In genomic region chr15:85168642-85169173, GRCh38 we compare ENCODE assay signal across 8 cellular contexts.
DNase-seq lines count a peak whose midpoint lies in the region; ATAC-seq and TF ChIP-seq lines count a peak whose summit lies in the region.

No MANE protein-coding gene starts in this region.

- H3K4me3 ChIP-seq in epithelial cell of esophagus (ENCODE audit: low read length), result peak overlapping the region; percentile 43
- H3K4me3 ChIP-seq in parathyroid adenoma (ENCODE audit: low read depth, low read length), result peak overlapping the region; percentile 52

- H3K4me1 ChIP-seq in parathyroid adenoma, result no peaks in the 10 kb centered on the region

- H3K36me3 ChIP-seq in parathyroid adenoma (ENCODE audit: control insufficient read depth, insufficient read depth, low read length), result no peaks in the 10 kb centered on the region

- peak; percentile 56 for DNase-seq in GM10266 (ENCODE audit: extremely low spot score)
- DNase-seq in NCI-H1105 treated with DMSO at 0.1 percent for 48 hours (lab: John Stamatoyannopoulos, UW), result peak; percentile 37
- peak; percentile 23 to 24 for DNase-seq in activated CD4-positive, alpha-beta T cell treated with anti-CD3 and anti-CD28 coated beads, Interleukin-2, amount 50 U/mL, for 4 hours
- peak; percentile 73 for DNase-seq in epithelial cell of esophagus (ENCODE audit: low read depth)
- DNase-seq in GOT3 (lab: John Stamatoyannopoulos, UW), result no peak

- H3K27ac ChIP-seq in parathyroid adenoma, result no peak overlapping the region

- no peaks in the 10 kb centered on the region for H3K79me2 ChIP-seq in parathyroid adenoma

- H3K9me3 ChIP-seq in parathyroid adenoma (ENCODE audit: control insufficient read depth, low read length), result no peaks in the 10 kb centered on the region

- peak overlapping the region; percentile 72 for H2AFZ ChIP-seq in parathyroid adenoma

- H3K9ac ChIP-seq in parathyroid adenoma, result no peak overlapping the region

- no peaks in the 10 kb centered on the region for H3K27me3 ChIP-seq in parathyroid adenoma (ENCODE audit: control insufficient read depth, insufficient read depth, low read length)

- TF ChIP-seq CTCF in GM10266 (IDR thresholded peaks at IDR 0.05; ENCODE audit: control insufficient read depth, insufficient read depth, low read depth, missing control alignments) (peak; percentile 59), epithelial cell of esophagus (IDR thresholded peaks at IDR 0.05; ENCODE audit: insufficient read depth, low read depth, low read length, missing control alignments) (peak; percentile 60), parathyroid adenoma (IDR thresholded peaks at IDR 0.05) (peak; percentile 35)

- ATAC-seq in GM19351 (IDR thresholded peaks at IDR 0.05; ENCODE audit: unreplicated experiment), result no peak
- no peak for ATAC-seq in HG03460 (IDR thresholded peaks at IDR 0.05; ENCODE audit: unreplicated experiment)

- H3K4me2 ChIP-seq in parathyroid adenoma (ENCODE audit: low read length), result peak overlapping the region; percentile 72
